ENCODE assay signal across 8 cellular contexts in genomic region chr12:4030938-4031702, GRCh38.
DNase-seq lines count a peak whose midpoint lies in the region; ATAC-seq and TF ChIP-seq lines count a peak whose summit lies in the region.

No MANE protein-coding gene starts in this region.

- H2AFZ ChIP-seq in osteoblast (ENCODE audit: low read length): peak overlapping the region; percentile 81

- H3K27me3 ChIP-seq in osteoblast (ENCODE audit: insufficient read depth, low read length): peaks cover 22% of the 10 kb centered on the region

- POLR2A ChIA-PET in activated naive CD8-positive, alpha-beta T cell treated with anti-CD3 and anti-CD28 coated beads, Interleukin-2, amount 10 ng/mL, durations not matched to agents 7 days and 5 days (lab: Charles Lee): interaction anchor here (0.5 to 1.2 kb wide), 6 partner anchors 37 to 242 kb away, joined by 3 to 5 read pairs (median 4); partner anchors contain the start of gene CCND2

- H3K27ac Mint-ChIP-seq in activated naive CD8-positive, alpha-beta T cell treated with anti-CD3 and anti-CD28 coated beads, Interleukin-2, amount 10 ng/mL, durations not matched to agents 7 days and 5 days: no peak overlapping the region

- H3K4me2 ChIP-seq in osteoblast (ENCODE audit: insufficient read depth, low read length): peak overlapping the region; percentile 72

- intact Hi-C loops in head of caudate nucleus (cut with DNase I): no loop called here

- H3K9ac ChIP-seq in SK-N-MC (ENCODE audit: insufficient read length): no peak overlapping the region

- H3K79me2 ChIP-seq in osteoblast (ENCODE audit: insufficient read depth, low read length): no peaks in the 10 kb centered on the region

- TF ChIP-seq CTCF in GM10266 (IDR thresholded peaks at IDR 0.05; ENCODE audit: control insufficient read depth, insufficient read depth, low read depth, missing control alignments) (no peak), osteoblast (IDR thresholded peaks at IDR 0.05; ENCODE audit: extremely low read depth, low read depth, low read length) (no peak)

- H4K20me1 ChIP-seq in osteoblast (ENCODE audit: insufficient read depth, low read length): no peaks in the 10 kb centered on the region

- peaks cover 2% of the 10 kb centered on the region for H3K36me3 Mint-ChIP-seq in activated naive CD8-positive, alpha-beta T cell treated with anti-CD3 and anti-CD28 coated beads, Interleukin-2, amount 10 ng/mL, durations not matched to agents 7 days and 5 days

- ATAC-seq in HG03097 (IDR thresholded peaks at IDR 0.05; ENCODE audit: low FRiP score, unreplicated experiment) (peak; percentile 75), GM21619 (IDR thresholded peaks at IDR 0.05; ENCODE audit: unreplicated experiment) (no peak)
- peak; percentile 94 for ATAC-seq in activated naive CD8-positive, alpha-beta T cell treated with anti-CD3 and anti-CD28 coated beads, Interleukin-2, amount 10 ng/mL, durations not matched to agents 7 days and 5 days (ENCODE audit: low read depth)

- peak overlapping the region; percentile 70 for H3K4me3 Mint-ChIP-seq in activated naive CD8-positive, alpha-beta T cell treated with anti-CD3 and anti-CD28 coated beads, Interleukin-2, amount 10 ng/mL, durations not matched to agents 7 days and 5 days

- peaks cover 19% of the 10 kb centered on the region for H3K27me3 Mint-ChIP-seq in activated naive CD8-positive, alpha-beta T cell treated with anti-CD3 and anti-CD28 coated beads, Interleukin-2, amount 10 ng/mL, durations not matched to agents 7 days and 5 days

- H3K4me1 ChIP-seq in osteoblast (ENCODE audit: insufficient read depth, low read length): peaks cover 14% of the 10 kb centered on the region

- peaks cover 25% of the 10 kb centered on the region for H3K4me1 Mint-ChIP-seq in activated naive CD8-positive, alpha-beta T cell treated with anti-CD3 and anti-CD28 coated beads, Interleukin-2, amount 10 ng/mL, durations not matched to agents 7 days and 5 days

- DNase-seq in GM10266 (ENCODE audit: extremely low spot score) (peak; percentile 89), SK-N-MC (ENCODE audit: low read depth, low spot score) (no peak), head of caudate nucleus (peak; percentile 25 to 93 (median 80)), osteoblast (ENCODE audit: insufficient read length, low spot score, missing footprints) (peak; percentile 100), substantia nigra (lab: John Stamatoyannopoulos, UW) (peak in 46 of 49 donors; percentile 5 to 81 (median 42))
- peak; percentile 85 for DNase-seq in activated naive CD8-positive, alpha-beta T cell treated with anti-CD3 and anti-CD28 coated beads, Interleukin-2, amount 10 ng/mL, durations not matched to agents 7 days and 5 days

- H3K4me3 ChIP-seq in SK-N-MC: peak overlapping the region; percentile 49
- H3K4me3 ChIP-seq in osteoblast (ENCODE audit: insufficient read depth, low read length): peak overlapping the region; percentile 64

- H3K36me3 ChIP-seq in SK-N-MC (ENCODE audit: insufficient read depth, low read length) (no peaks in the 10 kb centered on the region), osteoblast (ENCODE audit: insufficient read depth, low read length) (no peaks in the 10 kb centered on the region)

- H3K27ac ChIP-seq in SK-N-MC (no peak overlapping the region), osteoblast (ENCODE audit: low read depth, low read length) (peak overlapping the region; percentile 74), substantia nigra (ENCODE audit: low read depth, low read length, poor library complexity, severe bottlenecking) (no peak overlapping the region)

- H3K9me3 ChIP-seq in SK-N-MC (ENCODE audit: low read depth, low read length): no peaks in the 10 kb centered on the region
- no peaks in the 10 kb centered on the region for H3K9me3 ChIP-seq in osteoblast (ENCODE audit: low read depth, low read length)

- no peaks in the 10 kb centered on the region for H3K9me3 Mint-ChIP-seq in activated naive CD8-positive, alpha-beta T cell treated with anti-CD3 and anti-CD28 coated beads, Interleukin-2, amount 10 ng/mL, durations not matched to agents 7 days and 5 days
